19 cellular contexts compared by ENCODE assay signal in the genomic region with DNA sequence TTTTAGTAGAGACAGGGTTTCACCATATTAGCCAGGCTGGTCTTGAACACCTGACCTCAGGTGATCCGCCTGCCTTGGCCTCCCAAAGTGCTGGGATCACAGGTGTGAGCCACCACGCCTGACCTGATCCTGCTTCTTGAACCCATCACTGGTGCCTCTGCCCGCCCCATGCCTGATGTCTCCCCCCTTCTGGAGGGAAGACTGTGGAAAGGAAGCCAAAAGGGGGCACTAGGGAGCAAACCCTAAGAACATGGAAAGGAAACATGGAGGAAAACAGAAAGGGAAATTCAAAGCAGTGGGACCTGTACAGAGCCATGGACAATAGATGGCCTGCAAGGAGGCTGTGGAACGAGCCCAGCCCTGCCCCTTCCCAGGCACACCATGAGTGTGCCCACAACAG. TPM values are rescaled to one million over a fixed set of nuclear protein-coding genes. Genes with fewer than 3 reads are reported as not detected.
A peak's percentile ranks its signal among the peaks of the same experiment; 100 is the strongest.
DNase-seq lines count a peak whose midpoint lies in the region; ATAC-seq and TF ChIP-seq lines count a peak whose summit lies in the region.
"Had no signal": no experiment of that assay in that cellular context is flagged by ENCODE, and none has a peak within 500 bp of the region (broad histone marks: within the 10 kb centered on the region; RNA-seq: fewer than 3 reads in every experiment).

No MANE protein-coding gene starts in this region.

- no peak for ATAC-seq in CD4-positive, alpha-beta T cell (ENCODE audit: poor library complexity)
- ATAC-seq in GM23338: peak; percentile 55
- ATAC-seq in T-helper 17 cell: no peak
- ATAC-seq in HG02798 (IDR thresholded peaks at IDR 0.05; ENCODE audit: poor library complexity, unreplicated experiment): no peak
- ATAC-seq: activated T-cell treated with anti-CD3 and anti-CD28 coated beads, Interleukin-2, amount 50 U/mL, for 4 hours had no signal

- no peaks in the 10 kb centered on the region for H3K9me3 ChIP-seq in CD4-positive, alpha-beta T cell (ENCODE audit: control insufficient read depth, low read length)
- no peaks in the 10 kb centered on the region for H3K9me3 ChIP-seq in T-helper 17 cell (ENCODE audit: control insufficient read depth, low read length, poor library complexity, severe bottlenecking)
- H3K9me3 ChIP-seq: colonic mucosa, left ventricle myocardium inferior, thoracic aorta had no signal

- no peaks in the 10 kb centered on the region for H3K27me3 ChIP-seq in CD4-positive, alpha-beta T cell (ENCODE audit: control insufficient read depth, insufficient read depth, low read length)
- H3K27me3 ChIP-seq in GM23338 (ENCODE audit: insufficient read depth): no peaks in the 10 kb centered on the region
- H3K27me3 ChIP-seq: colonic mucosa had no signal

- CTCF ChIA-PET in CD4-positive, alpha-beta T cell (lab: Charles Lee): no interaction called here

- TF ChIP-seq CTCF in CD4-positive, alpha-beta T cell (IDR thresholded peaks at IDR 0.05): no peak
- TF ChIP-seq CTCF in GM23338 (conservative IDR thresholded peaks at IDR 0.05; ENCODE audit: low read depth in 2 of 2) (peak; percentile 55 to 62), foreskin fibroblast (IDR thresholded peaks at IDR 0.05; ENCODE audit: low read depth, low read length) (peak; percentile 2)

- H3K4me3 Mint-ChIP-seq in CD4-positive, alpha-beta T cell: no peak overlapping the region
- no peak overlapping the region for H3K4me3 Mint-ChIP-seq in GM23338
- no peak overlapping the region for H3K4me3 Mint-ChIP-seq in T-helper 17 cell
- H3K4me3 Mint-ChIP-seq: activated CD4-positive, alpha-beta T cell treated with anti-CD3 and anti-CD28 coated beads, Interleukin-2, amount 10 ng/mL, durations not matched to agents 24 days and 14 days; activated T-cell treated with anti-CD3 and anti-CD28 coated beads, Interleukin-2, amount 50 U/mL, for 4 hours; T-helper 2 cell treated with Interferon-gamma antibody and Interleukin-4, amounts not matched to agents 5 μg/mL and 100 μg/mL, for 36 hours had no signal

- H3K27me3 Mint-ChIP-seq in CD4-positive, alpha-beta T cell: no peaks in the 10 kb centered on the region
- H3K27me3 Mint-ChIP-seq in GM23338 (ENCODE audit: insufficient read depth, low read depth, poor library complexity) (peaks cover 6% of the 10 kb centered on the region), T-helper 17 cell (no peaks in the 10 kb centered on the region)
- H3K27me3 Mint-ChIP-seq: activated CD4-positive, alpha-beta T cell treated with anti-CD3 and anti-CD28 coated beads, Interleukin-2, amount 10 ng/mL, durations not matched to agents 24 days and 14 days had no signal

- H3K79me2 ChIP-seq in GM23338 (replicated peaks; ENCODE audit: insufficient read depth): no peaks in the 10 kb centered on the region

- H2AFZ ChIP-seq in GM23338: no peak overlapping the region

- H3K9me3 Mint-ChIP-seq in CD4-positive, alpha-beta T cell: no peaks in the 10 kb centered on the region
- no peaks in the 10 kb centered on the region for H3K9me3 Mint-ChIP-seq in GM23338
- H3K9me3 Mint-ChIP-seq: activated CD4-positive, alpha-beta T cell treated with anti-CD3 and anti-CD28 coated beads, Interleukin-2, amount 10 ng/mL, durations not matched to agents 24 days and 14 days; activated T-cell treated with anti-CD3 and anti-CD28 coated beads, Interleukin-2, amount 50 U/mL, for 4 hours; T-helper 2 cell treated with Interferon-gamma antibody and Interleukin-4, amounts not matched to agents 5 μg/mL and 100 μg/mL, for 36 hours had no signal

- H3K4me1 ChIP-seq in GM23338 (ENCODE audit: insufficient read depth): no peaks in the 10 kb centered on the region
- H3K4me1 ChIP-seq: colonic mucosa, left ventricle myocardium inferior had no signal

- intact Hi-C loops in CD4-positive, alpha-beta T cell (cut with DNase I, micrococcal nuclease): loop anchor here (10.0 kb wide), 2 partner anchors 94 to 164 kb away; a partner anchor contains a TSS

- peak overlapping the region; percentile 94 for H3K27ac ChIP-seq in CD4-positive, alpha-beta T cell (ENCODE audit: low read depth, low read length)
- no peak overlapping the region for H3K27ac ChIP-seq in GM23338 (ENCODE audit: low read depth)
- H3K27ac ChIP-seq: C4-2B, colonic mucosa, HL-60, left ventricle myocardium inferior, thoracic aorta had no signal

- POLR2A ChIA-PET in CD4-positive, alpha-beta T cell (lab: Charles Lee): interaction anchor here (1.1 kb wide), 1 partner anchor 31 kb away, joined by 3 read pairs; no protein-coding TSS in a partner anchor

- no peaks in the 10 kb centered on the region; the same call in 1 of the 2 replicates for H4K20me1 ChIP-seq in GM23338 (replicated peaks; ENCODE audit: insufficient read depth)

- no peaks in the 10 kb centered on the region for H3F3A ChIP-seq in GM23338 (replicated peaks; ENCODE audit: low read depth)

- no peak overlapping the region for H3K4me2 ChIP-seq in GM23338

- DNase-seq in CD4-positive, alpha-beta T cell: no peak
- DNase-seq in GM23338 (ENCODE audit: low spot score): peak; percentile 46
- no peak for DNase-seq in T-helper 17 cell
- DNase-seq in foreskin fibroblast: no peak
- no peak for DNase-seq in C1 segment of cervical spinal cord (lab: John Stamatoyannopoulos, UW)
- DNase-seq in stimulated activated CD4-positive, alpha-beta T cell treated with anti-CD3 and anti-CD28 coated beads, Interleukin-1b, Interleukin-23, amount 100 ng/mL, for 48 hours: no peak
- no peak for DNase-seq in NCI-H1436 (lab: John Stamatoyannopoulos, UW)
- DNase-seq: activated CD4-positive, alpha-beta T cell treated with anti-CD3 and anti-CD28 coated beads, Interleukin-2, amount 10 ng/mL, durations not matched to agents 24 days and 14 days; activated T-cell treated with anti-CD3 and anti-CD28 coated beads, Interleukin-2, amount 50 U/mL, for 4 hours; colonic mucosa; Karpas-422; left ventricle myocardium inferior; NCI-H2029 treated with DMSO at 0.1 percent for 48 hours; NCI-H69 had no signal

- H3K4me3 ChIP-seq in GM23338: no peak overlapping the region
- no peak overlapping the region for H3K4me3 ChIP-seq in foreskin fibroblast (ENCODE audit: low read depth in 1 of 2, low read length in 2 of 2)
- H3K4me3 ChIP-seq: colonic mucosa, left ventricle myocardium inferior, thoracic aorta had no signal

- no peaks in the 10 kb centered on the region for H3K9me2 ChIP-seq in GM23338 (ENCODE audit: insufficient read depth)

- H3K4me1 Mint-ChIP-seq in CD4-positive, alpha-beta T cell (ENCODE audit: low read depth): peaks cover 53% of the 10 kb centered on the region
- H3K4me1 Mint-ChIP-seq in GM23338 (peaks cover 4% of the 10 kb centered on the region; the same call in 1 of the 3 replicates), T-helper 17 cell (peaks cover 38% of the 10 kb centered on the region)

- H3K36me3 ChIP-seq in GM23338 (ENCODE audit: insufficient read depth): no peaks in the 10 kb centered on the region
- H3K36me3 ChIP-seq: colonic mucosa had no signal

- peaks cover 6% of the 10 kb centered on the region for H3K36me3 Mint-ChIP-seq in CD4-positive, alpha-beta T cell (ENCODE audit: low read depth)
- peaks cover 3% of the 10 kb centered on the region; the same call in 1 of the 3 replicates for H3K36me3 Mint-ChIP-seq in GM23338 (ENCODE audit: low read depth)
- no peaks in the 10 kb centered on the region for H3K36me3 Mint-ChIP-seq in T-helper 17 cell (ENCODE audit: low read depth)

- peak overlapping the region; percentile 97 for H3K27ac Mint-ChIP-seq in CD4-positive, alpha-beta T cell
- H3K27ac Mint-ChIP-seq in GM23338: no peak overlapping the region
- H3K27ac Mint-ChIP-seq in T-helper 17 cell: peak overlapping the region; percentile 96
- H3K27ac Mint-ChIP-seq: activated CD4-positive, alpha-beta T cell treated with anti-CD3 and anti-CD28 coated beads, Interleukin-2, amount 10 ng/mL, durations not matched to agents 24 days and 14 days; T-helper 2 cell treated with Interferon-gamma antibody and Interleukin-4, amounts not matched to agents 5 μg/mL and 100 μg/mL, for 36 hours had no signal

TF ChIP-seq in GM23338, 12 proteins besides CTCF, POLR2A, EP300 and RAD21:
- TF ChIP-seq ZNF114 (CRISPR knock-in tag; IDR thresholded peaks at IDR 0.05): no peak
- no peak for TF ChIP-seq CREB1 (CRISPR knock-in tag; IDR thresholded peaks at IDR 0.05; ENCODE audit: low read depth)
- TF ChIP-seq, protein P1, sequence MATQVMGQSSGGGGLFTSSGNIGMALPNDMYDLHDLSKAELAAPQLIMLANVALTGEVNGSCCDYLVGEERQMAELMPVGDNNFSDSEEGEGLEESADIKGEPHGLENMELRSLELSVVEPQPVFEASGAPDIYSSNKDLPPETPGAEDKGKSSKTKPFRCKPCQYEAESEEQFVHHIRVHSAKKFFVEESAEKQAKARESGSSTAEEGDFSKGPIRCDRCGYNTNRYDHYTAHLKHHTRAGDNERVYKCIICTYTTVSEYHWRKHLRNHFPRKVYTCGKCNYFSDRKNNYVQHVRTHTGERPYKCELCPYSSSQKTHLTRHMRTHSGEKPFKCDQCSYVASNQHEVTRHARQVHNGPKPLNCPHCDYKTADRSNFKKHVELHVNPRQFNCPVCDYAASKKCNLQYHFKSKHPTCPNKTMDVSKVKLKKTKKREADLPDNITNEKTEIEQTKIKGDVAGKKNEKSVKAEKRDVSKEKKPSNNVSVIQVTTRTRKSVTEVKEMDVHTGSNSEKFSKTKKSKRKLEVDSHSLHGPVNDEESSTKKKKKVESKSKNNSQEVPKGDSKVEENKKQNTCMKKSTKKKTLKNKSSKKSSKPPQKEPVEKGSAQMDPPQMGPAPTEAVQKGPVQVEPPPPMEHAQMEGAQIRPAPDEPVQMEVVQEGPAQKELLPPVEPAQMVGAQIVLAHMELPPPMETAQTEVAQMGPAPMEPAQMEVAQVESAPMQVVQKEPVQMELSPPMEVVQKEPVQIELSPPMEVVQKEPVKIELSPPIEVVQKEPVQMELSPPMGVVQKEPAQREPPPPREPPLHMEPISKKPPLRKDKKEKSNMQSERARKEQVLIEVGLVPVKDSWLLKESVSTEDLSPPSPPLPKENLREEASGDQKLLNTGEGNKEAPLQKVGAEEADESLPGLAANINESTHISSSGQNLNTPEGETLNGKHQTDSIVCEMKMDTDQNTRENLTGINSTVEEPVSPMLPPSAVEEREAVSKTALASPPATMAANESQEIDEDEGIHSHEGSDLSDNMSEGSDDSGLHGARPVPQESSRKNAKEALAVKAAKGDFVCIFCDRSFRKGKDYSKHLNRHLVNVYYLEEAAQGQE (IDR thresholded peaks at IDR 0.05; ENCODE audit: unreplicated experiment): no peak

RNA-seq across cellular contexts. Expression of a gene that starts 31.1 kb away (rescaled TPM):
- total RNA-seq in CD4-positive, alpha-beta T cell: 100 to 1,000 TPM; 168 to 174 TPM
- 692 and 849 TPM in 2 replicates for total RNA-seq in GM23338 (2014; rRNA removed; shearing (Covaris generic))
- polyA plus RNA-seq in GM23338 (2016; fragmentation: Nextera tagmentation; extraction: Ambion mirVana): 110 and 120 TPM in 2 replicates
- 100 to 1,000 TPM in 1 of 2 donors, 10 to 100 TPM in 1; 87.3 to 126 TPM for total RNA-seq in T-helper 17 cell
